ENCODE assay signal across 14 cellular contexts in genomic region chr4:5839332-5839731, GRCh38. TPM values are rescaled to one million over a fixed set of nuclear protein-coding genes. Genes with fewer than 3 reads are reported as not detected.
"Had no signal": no experiment of that assay in that cellular context is flagged by ENCODE, and none has a peak within 500 bp of the region (broad histone marks: within the 10 kb centered on the region; RNA-seq: fewer than 3 reads in every experiment).

No MANE protein-coding gene starts in this region.

- H3K27ac ChIP-seq: brain microvascular endothelial cell, neutrophil, pancreas, suprapubic skin, WERI-Rb-1 had no signal

- DNase-seq: activated CD4-positive, alpha-beta T cell treated with anti-CD3 and anti-CD28 coated beads for 1 hour; activated CD4-positive, alpha-beta T cell treated with anti-CD3 and anti-CD28 coated beads, Interleukin-2, amount 50 U/mL, for 4 hours; brain microvascular endothelial cell; stimulated activated CD4-positive, alpha-beta T cell treated with anti-CD3 and anti-CD28 coated beads, Interleukin-2, amount 100 ng/mL, for 24 hours; stimulated activated naive CD4-positive, alpha-beta T cell treated with Interleukin-2 at 50 U/mL for 16 hours; SW 1271; T-helper 2 cell; WERI-Rb-1 had no signal

- H3K27me3 ChIP-seq: colonic mucosa, neutrophil, pancreas, suprapubic skin had no signal

- H3K4me3 ChIP-seq: colonic mucosa, pancreas had no signal

- H3K9me3 ChIP-seq: colonic mucosa, neutrophil, pancreas, suprapubic skin had no signal

- H3K4me1 ChIP-seq: colonic mucosa, pancreas had no signal

- H3K36me3 ChIP-seq: brain microvascular endothelial cell, colonic mucosa, neutrophil, pancreas, suprapubic skin had no signal

RNA-seq across cellular contexts. Expression of gene CRMP1, which starts 53.6 kb away (rescaled TPM):
- total RNA-seq: activated CD8-positive, alpha-beta memory T cell treated with anti-CD3 and anti-CD28 coated beads for 36 hours; natural killer cell treated with Interleukin-12 subunit alpha and Interleukin-12 subunit beta and Interleukin-15 and Interleukin-18, amount 100 ng/mL, for 72 hours had no signal
